12 cellular contexts compared by ENCODE assay signal in genomic region chr7:151634643-151635042, GRCh38.
A peak's percentile ranks its signal among the peaks of the same experiment; 100 is the strongest.
DNase-seq lines count a peak whose midpoint lies in the region; ATAC-seq and TF ChIP-seq lines count a peak whose summit lies in the region.
"Had no signal": no experiment of that assay in that cellular context is flagged by ENCODE, and none has a peak within 500 bp of the region (broad histone marks: within the 10 kb centered on the region; RNA-seq: fewer than 3 reads in every experiment).

No MANE protein-coding gene starts in this region.

- peak overlapping the region; percentile 9 for H3K27ac Mint-ChIP-seq in MCF 10A (ENCODE audit: low read depth, unreplicated experiment)

- DNase-seq in MCF 10A (ENCODE audit: unreplicated experiment) (no peak), breast epithelium (ENCODE audit: low spot score in 2 of 2) (no peak), RWPE2 (ENCODE audit: low spot score) (no peak), esophagus muscularis mucosa (ENCODE audit: extremely low spot score) (no peak), omental fat pad (ENCODE audit: low spot score) (no peak), activated T-cell treated with anti-CD3 and anti-CD28 coated beads for 4 hours (no peak)
- DNase-seq in effector memory CD4-positive, alpha-beta T cell: no peak
- DNase-seq: Calu3, DMS 273 treated with DMSO at 0.1 percent for 48 hours had no signal

- no peak for TF ChIP-seq EP300 in esophagus muscularis mucosa (IDR thresholded peaks at IDR 0.05)

- intact Hi-C loops in MCF 10A (cut with micrococcal nuclease): no loop called here
- intact Hi-C loops in breast epithelium (cut with DNase I; ENCODE audit: low total_unique reads): loop anchor here (10.0 kb wide), 1 partner anchor 100 kb away; no protein-coding TSS in a partner anchor
- intact Hi-C loops in esophagus muscularis mucosa (cut with DNase I): loop anchor here (5.0 to 10.0 kb wide), 3 partner anchors 58 to 172 kb away; partner anchors contain the start of gene RHEB

- no peak for TF ChIP-seq POLR2A in breast epithelium (IDR thresholded peaks at IDR 0.05)
- TF ChIP-seq POLR2A in esophagus muscularis mucosa (IDR thresholded peaks at IDR 0.05; ENCODE audit: low read depth): no peak

- H3K4me1 ChIP-seq in breast epithelium (peaks cover 0 to 8% of the 10 kb centered on the region in 2 donors), RWPE2 (ENCODE audit: insufficient read depth, poor library complexity, severe bottlenecking) (peaks cover 24% of the 10 kb centered on the region), esophagus muscularis mucosa (peaks cover 26 to 66% (median 53%) of the 10 kb centered on the region in 4 donors)
- peaks cover 3% of the 10 kb centered on the region for H3K4me1 ChIP-seq in effector memory CD4-positive, alpha-beta T cell (ENCODE audit: control insufficient read depth, insufficient read depth, low read length, poor library complexity, severe bottlenecking)

- H3K4me3 ChIP-seq in breast epithelium (no peak overlapping the region), RWPE2 (ENCODE audit: severe bottlenecking) (no peak overlapping the region), esophagus muscularis mucosa (no peak overlapping the region)
- H3K4me3 ChIP-seq in effector memory CD4-positive, alpha-beta T cell (ENCODE audit: insufficient read depth, low read depth, low read length, poor library complexity, severe bottlenecking): no peak overlapping the region

- ATAC-seq in RWPE2 (ENCODE audit: low read depth) (no peak), omental fat pad (ENCODE audit: low FRiP score) (no peak)
- ATAC-seq: HCT116 had no signal

- no peak overlapping the region for H3K4me3 Mint-ChIP-seq in MCF 10A (ENCODE audit: unreplicated experiment)
- H3K4me3 Mint-ChIP-seq: CD14-positive monocyte had no signal

- H3K27me3 ChIP-seq in breast epithelium: no peaks in the 10 kb centered on the region
- no peaks in the 10 kb centered on the region for H3K27me3 ChIP-seq in RWPE2 (ENCODE audit: insufficient read depth, poor library complexity, severe bottlenecking)
- no peaks in the 10 kb centered on the region for H3K27me3 ChIP-seq in esophagus muscularis mucosa
- no peaks in the 10 kb centered on the region for H3K27me3 ChIP-seq in effector memory CD4-positive, alpha-beta T cell (replicated peaks; ENCODE audit: control insufficient read depth, insufficient read depth, low read length, poor library complexity, severe bottlenecking)

- TF ChIP-seq CTCF in MCF 10A (IDR thresholded peaks at IDR 0.05; ENCODE audit: unreplicated experiment) (no peak), breast epithelium (IDR thresholded peaks at IDR 0.05) (no peak), RWPE2 (IDR thresholded peaks at IDR 0.05; ENCODE audit: poor library complexity, severe bottlenecking) (no peak), esophagus muscularis mucosa (IDR thresholded peaks at IDR 0.05) (no peak), omental fat pad (IDR thresholded peaks at IDR 0.05) (no peak)

- H3K4me1 Mint-ChIP-seq in MCF 10A (ENCODE audit: insufficient read depth, unreplicated experiment): peaks cover 47% of the 10 kb centered on the region

- CTCF ChIA-PET in MCF 10A (lab: Yijun Ruan, JAX): interaction anchor here (0.6 to 2.2 kb wide), 6 partner anchors 10 to 1039 kb away, joined by 3 to 7 read pairs (median 4); no protein-coding TSS in a partner anchor

- peaks cover 23% of the 10 kb centered on the region for H3K36me3 Mint-ChIP-seq in MCF 10A (ENCODE audit: insufficient read depth, unreplicated experiment)

- H3K9me3 Mint-ChIP-seq in MCF 10A (ENCODE audit: unreplicated experiment): no peaks in the 10 kb centered on the region

- no TSS peak for BruUV-seq in MCF 10A (replicated peaks; lab: Mats Ljungman, UMichigan)

- POLR2A ChIA-PET in MCF 10A (lab: Yijun Ruan, JAX): interaction anchor here (0.7 to 9.2 kb wide), 11 partner anchors 9 to 446 kb away, joined by 3 to 83 read pairs (median 10); partner anchors contain the start of gene RHEB

- WGBS in esophagus muscularis mucosa: 97% methylated on average over 2 of the region's 2 CpGs

- no peaks in the 10 kb centered on the region for H3K27me3 Mint-ChIP-seq in MCF 10A (ENCODE audit: insufficient read depth, unreplicated experiment)

- H3K9me3 ChIP-seq in breast epithelium (no peaks in the 10 kb centered on the region), RWPE2 (ENCODE audit: severe bottlenecking) (no peaks in the 10 kb centered on the region), esophagus muscularis mucosa (no peaks in the 10 kb centered on the region)
- no peaks in the 10 kb centered on the region for H3K9me3 ChIP-seq in effector memory CD4-positive, alpha-beta T cell (ENCODE audit: control insufficient read depth, low read length)

- no peak overlapping the region for H3K27ac ChIP-seq in breast epithelium
- H3K27ac ChIP-seq in RWPE2 (ENCODE audit: poor library complexity, severe bottlenecking): peak overlapping the region; percentile 62
- peak overlapping the region; percentile 80 to 84 (median 82) for H3K27ac ChIP-seq in esophagus muscularis mucosa (replicated peaks in 1 of 4)
- no peak overlapping the region for H3K27ac ChIP-seq in effector memory CD4-positive, alpha-beta T cell (ENCODE audit: insufficient read depth, low read length, poor library complexity, severe bottlenecking)
- H3K27ac ChIP-seq: HL-60 had no signal

- H3K36me3 ChIP-seq in breast epithelium (no peaks in the 10 kb centered on the region), RWPE2 (ENCODE audit: low read depth) (peaks cover 14% of the 10 kb centered on the region), esophagus muscularis mucosa (no peaks in the 10 kb centered on the region)
- H3K36me3 ChIP-seq in effector memory CD4-positive, alpha-beta T cell (ENCODE audit: control insufficient read depth, insufficient read depth, low read length): no peaks in the 10 kb centered on the region

Comparison
In these comparisons a context has a peak if more than half of its experiments do, and no peak if none do; other contexts are left out.
1. H3K27ac ChIP-seq: peak in RWPE2 (single experiment) and esophagus muscularis mucosa (4 of 4); none in breast epithelium (0 of 2) and effector memory CD4-positive, alpha-beta T cell (single experiment).